28 cellular contexts compared by ENCODE assay signal in the genomic region with DNA sequence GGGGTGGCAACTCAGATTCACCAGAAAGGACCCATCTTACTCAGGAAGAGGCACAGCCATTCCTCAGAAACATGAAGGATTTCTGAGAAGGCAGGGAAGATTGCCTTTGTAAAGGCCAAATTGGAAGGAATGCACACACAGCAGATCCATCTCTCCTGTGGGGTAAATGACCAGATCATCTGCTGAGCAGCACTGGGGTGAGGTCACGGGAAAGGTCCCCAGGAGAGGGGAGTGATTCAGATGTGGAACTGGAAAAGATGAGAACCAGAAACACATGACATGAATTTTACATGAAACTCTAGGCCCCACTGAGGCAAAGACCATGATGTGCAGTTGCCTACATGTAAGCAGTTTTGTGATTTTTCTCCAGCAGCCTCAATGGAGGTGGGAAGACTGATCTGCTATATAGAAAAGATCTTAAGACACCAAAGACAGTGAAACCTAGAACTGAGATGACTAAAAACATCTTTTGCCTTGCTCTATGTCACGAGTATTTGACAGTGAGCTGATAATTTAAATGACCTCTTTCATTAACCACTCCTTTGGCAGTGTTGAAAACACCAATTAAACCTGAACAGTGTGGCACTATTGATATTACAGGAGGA.
"Had no signal": no experiment of that assay in that cellular context is flagged by ENCODE, and none has a peak within 500 bp of the region (broad histone marks: within the 10 kb centered on the region; RNA-seq: fewer than 3 reads in every experiment).

No MANE protein-coding gene starts in this region.

- H3K4me1 ChIP-seq: adrenal gland, breast epithelium, SJCRH30 had no signal

- H3K9me3 ChIP-seq: adrenal gland, body of pancreas, breast epithelium, MG63, SJCRH30 had no signal

- H3K4me1 Mint-ChIP-seq: activated CD4-positive, alpha-beta memory T cell treated with anti-CD3 and anti-CD28 coated beads, Interleukin-2, amount 10 ng/mL, durations not matched to agents 7 days and 5 days; activated CD8-positive, alpha-beta memory T cell treated with anti-CD3 and anti-CD28 coated beads, Interleukin-2, amount 10 ng/mL, durations not matched to agents 7 days and 5 days; activated naive CD4-positive, alpha-beta T cell treated with anti-CD3 and anti-CD28 coated beads, Interleukin-2, amount 10 ng/mL, durations not matched to agents 7 days and 5 days; activated naive CD8-positive, alpha-beta T cell treated with anti-CD3 and anti-CD28 coated beads, Interleukin-2, amount 10 ng/mL, durations not matched to agents 7 days and 5 days had no signal

- H3K27ac Mint-ChIP-seq: activated CD4-positive, alpha-beta memory T cell treated with anti-CD3 and anti-CD28 coated beads, Interleukin-2, amount 10 ng/mL, durations not matched to agents 7 days and 5 days; activated CD8-positive, alpha-beta memory T cell treated with anti-CD3 and anti-CD28 coated beads, Interleukin-2, amount 10 ng/mL, durations not matched to agents 7 days and 5 days; activated naive CD4-positive, alpha-beta T cell treated with anti-CD3 and anti-CD28 coated beads, Interleukin-2, amount 10 ng/mL, durations not matched to agents 7 days and 5 days; activated naive CD8-positive, alpha-beta T cell treated with anti-CD3 and anti-CD28 coated beads, Interleukin-2, amount 10 ng/mL, durations not matched to agents 7 days and 5 days had no signal

- H3K9me3 Mint-ChIP-seq: activated CD4-positive, alpha-beta memory T cell treated with anti-CD3 and anti-CD28 coated beads, Interleukin-2, amount 10 ng/mL, durations not matched to agents 7 days and 5 days; activated naive CD4-positive, alpha-beta T cell treated with anti-CD3 and anti-CD28 coated beads, Interleukin-2, amount 10 ng/mL, durations not matched to agents 7 days and 5 days; activated naive CD8-positive, alpha-beta T cell treated with anti-CD3 and anti-CD28 coated beads, Interleukin-2, amount 10 ng/mL, durations not matched to agents 7 days and 5 days had no signal

- DNase-seq: activated CD4-positive, alpha-beta memory T cell treated with anti-CD3 and anti-CD28 coated beads, Interleukin-2, amount 10 ng/mL, durations not matched to agents 7 days and 5 days; activated CD4-positive, alpha-beta T cell treated with anti-CD3 and anti-CD28 coated beads for 1 hour; activated CD4-positive, CD25-positive, alpha-beta regulatory T cell; activated CD8-positive, alpha-beta memory T cell treated with anti-CD3 and anti-CD28 coated beads for 24 hours; activated CD8-positive, alpha-beta memory T cell treated with anti-CD3 and anti-CD28 coated beads, Interleukin-2, amount 10 ng/mL, durations not matched to agents 7 days and 5 days; activated CD8-positive, alpha-beta memory T cell treated with anti-CD3 and anti-CD28 coated beads, Interleukin-2, amount 50 U/mL, for 48 hours; activated gamma-delta T cell treated with Interleukin-2 at 50 U/mL for 16 hours; activated naive CD4-positive, alpha-beta T cell treated with anti-CD3 and anti-CD28 coated beads, Interleukin-2, amount 10 ng/mL, durations not matched to agents 7 days and 5 days; activated naive CD8-positive, alpha-beta T cell treated with anti-CD3 and anti-CD28 coated beads, Interleukin-2, amount 10 ng/mL, durations not matched to agents 7 days and 5 days; adrenal gland; body of pancreas; Kasumi-1; KG1; MG63; NCI-H1048; NCI-H1105 treated with DMSO at 0.1 percent for 48 hours; NCI-H1436 treated with DMSO at 0.1 percent for 48 hours; NCI-H1694 treated with DMSO at 0.1 percent for 48 hours; NCI-H2029; NCI-H345; NCI-H524 treated with DMSO at 0.1 percent for 48 hours; SHP77; SJCRH30; T1000; WERI-Rb-1 had no signal

- H3K4me3 Mint-ChIP-seq: activated CD4-positive, alpha-beta memory T cell treated with anti-CD3 and anti-CD28 coated beads, Interleukin-2, amount 10 ng/mL, durations not matched to agents 7 days and 5 days; activated CD8-positive, alpha-beta memory T cell treated with anti-CD3 and anti-CD28 coated beads, Interleukin-2, amount 10 ng/mL, durations not matched to agents 7 days and 5 days; activated naive CD4-positive, alpha-beta T cell treated with anti-CD3 and anti-CD28 coated beads, Interleukin-2, amount 10 ng/mL, durations not matched to agents 7 days and 5 days; activated naive CD8-positive, alpha-beta T cell treated with anti-CD3 and anti-CD28 coated beads, Interleukin-2, amount 10 ng/mL, durations not matched to agents 7 days and 5 days had no signal

- H3K36me3 ChIP-seq: adrenal gland, breast epithelium, MG63, SJCRH30, WERI-Rb-1 had no signal

- H3K27me3 ChIP-seq: adrenal gland, body of pancreas, breast epithelium, MG63 had no signal

- H3K4me3 ChIP-seq: adrenal gland, body of pancreas, breast epithelium, MG63, SJCRH30, SK-N-MC had no signal

- ATAC-seq: activated CD8-positive, alpha-beta memory T cell treated with anti-CD3 and anti-CD28 coated beads, Interleukin-2, amount 10 ng/mL, durations not matched to agents 7 days and 5 days; body of pancreas; Panc1 had no signal

- H3K27ac ChIP-seq: adrenal gland, body of pancreas, breast epithelium, SJCRH30, SK-N-MC, WERI-Rb-1 had no signal

- H3K36me3 Mint-ChIP-seq: activated CD8-positive, alpha-beta memory T cell treated with anti-CD3 and anti-CD28 coated beads, Interleukin-2, amount 10 ng/mL, durations not matched to agents 7 days and 5 days; activated naive CD4-positive, alpha-beta T cell treated with anti-CD3 and anti-CD28 coated beads, Interleukin-2, amount 10 ng/mL, durations not matched to agents 7 days and 5 days; activated naive CD8-positive, alpha-beta T cell treated with anti-CD3 and anti-CD28 coated beads, Interleukin-2, amount 10 ng/mL, durations not matched to agents 7 days and 5 days had no signal
